21 cellular contexts compared by ENCODE assay signal in the genomic region with DNA sequence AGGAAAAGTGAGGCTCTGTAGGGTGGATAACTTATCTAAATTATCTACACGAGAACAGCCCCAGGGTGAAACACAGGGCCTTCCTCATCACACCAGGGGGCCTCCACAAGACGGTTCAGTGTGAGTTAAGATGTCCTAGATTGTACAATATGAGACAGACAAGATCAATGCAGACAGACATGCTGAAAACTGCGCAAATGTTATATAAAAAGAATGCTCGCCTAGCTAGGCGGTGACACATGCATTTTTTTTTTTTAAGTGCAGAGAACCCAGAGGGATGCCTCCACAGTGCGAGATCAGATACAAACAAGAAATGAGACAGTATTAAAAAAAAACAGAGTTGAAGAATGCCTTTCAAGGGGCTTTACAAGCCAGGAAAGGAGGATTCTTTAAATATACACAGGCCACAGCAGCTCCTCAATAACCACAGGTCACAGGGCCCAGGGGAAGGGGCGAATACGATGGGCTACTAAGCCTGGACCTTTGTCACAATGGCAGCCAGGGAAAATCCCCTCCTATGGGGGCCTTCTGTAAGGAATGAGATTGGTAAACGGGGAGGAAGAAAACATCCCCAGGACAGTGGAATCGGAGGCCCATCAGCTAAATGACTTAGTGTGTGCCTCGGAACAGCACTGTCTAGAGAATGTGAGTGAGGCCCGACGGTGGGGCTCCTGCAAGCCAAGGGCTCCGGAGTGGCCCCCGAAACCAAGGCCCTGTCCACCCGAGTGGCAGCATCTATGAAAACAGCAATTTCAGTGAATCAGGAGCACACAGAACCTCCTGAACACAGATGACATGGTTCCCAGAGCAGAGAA. TPM values are rescaled to one million over a fixed set of nuclear protein-coding genes. Genes with fewer than 3 reads are reported as not detected.
DNase-seq lines count a peak whose midpoint lies in the region; ATAC-seq lines count a peak whose summit lies in the region.
"Had no signal": no experiment of that assay in that cellular context is flagged by ENCODE, and none has a peak within 500 bp of the region (broad histone marks: within the 10 kb centered on the region; RNA-seq: fewer than 3 reads in every experiment).

No MANE protein-coding gene starts in this region.

- DNase-seq in mesenteric fat pad (ENCODE audit: low spot score): peak; percentile 65
- DNase-seq in substantia nigra (lab: John Stamatoyannopoulos, UW): no peak
- DNase-seq in naive thymus-derived CD8-positive, alpha-beta T cell: no peak
- DNase-seq in NCI-H526 (lab: John Stamatoyannopoulos, UW): no peak
- DNase-seq: activated CD4-positive, alpha-beta T cell treated with anti-CD3 and anti-CD28 coated beads, Interleukin-2, amount 10 ng/mL, durations not matched to agents 24 days and 14 days; activated CD8-positive, alpha-beta memory T cell treated with anti-CD3 and anti-CD28 coated beads, Interleukin-2, amount 10 ng/mL, durations not matched to agents 7 days and 5 days; CD4-positive, CD25-positive, alpha-beta regulatory T cell; effector memory CD4-positive, alpha-beta T cell; left lung; NCI-H1417 treated with DMSO at 0.1 percent for 48 hours; SJCRH30; T-helper 1 cell had no signal

- POLR2A ChIA-PET in naive thymus-derived CD8-positive, alpha-beta T cell (lab: Charles Lee): no interaction called here

- ATAC-seq in activated T-helper 17 cell treated with anti-CD3 and anti-CD28 coated beads, Interleukin-2, amount 50 U/mL, for 72 hours (replicated peaks): no peak
- no peak for ATAC-seq in naive thymus-derived CD8-positive, alpha-beta T cell
- no peak for ATAC-seq in GM21528 (IDR thresholded peaks at IDR 0.05; ENCODE audit: low FRiP score, unreplicated experiment)
- ATAC-seq: activated CD8-positive, alpha-beta memory T cell treated with anti-CD3 and anti-CD28 coated beads, Interleukin-2, amount 10 ng/mL, durations not matched to agents 7 days and 5 days; left lung had no signal

- peak overlapping the region; percentile 23 for H3K27ac Mint-ChIP-seq in activated T-helper 17 cell treated with anti-CD3 and anti-CD28 coated beads, Interleukin-2, amount 50 U/mL, for 72 hours
- no peak overlapping the region for H3K27ac Mint-ChIP-seq in naive thymus-derived CD8-positive, alpha-beta T cell
- H3K27ac Mint-ChIP-seq: activated CD4-positive, alpha-beta T cell treated with anti-CD3 and anti-CD28 coated beads, Interleukin-2, amount 10 ng/mL, durations not matched to agents 24 days and 14 days; activated CD8-positive, alpha-beta memory T cell treated with anti-CD3 and anti-CD28 coated beads, Interleukin-2, amount 10 ng/mL, durations not matched to agents 7 days and 5 days; activated naive CD4-positive, alpha-beta T cell treated with anti-CD3 and anti-CD28 coated beads, Interleukin-2, amount 50 U/mL, for 24 hours; activated T-helper 1 cell treated with anti-CD3 and anti-CD28 coated beads, Interleukin-12 subunit alpha, Interleukin-12 subunit beta, Interleukin-2, Interleukin-4 antibody, amounts not matched to agents 30 ng/mL and 10 ng/mL and 1 ng/mL, durations not matched to agents 14 hours and 24 hours and 36 hours had no signal

- H3K27me3 Mint-ChIP-seq in activated T-helper 17 cell treated with anti-CD3 and anti-CD28 coated beads, Interleukin-2, amount 50 U/mL, for 72 hours: no peaks in the 10 kb centered on the region
- H3K27me3 Mint-ChIP-seq in naive thymus-derived CD8-positive, alpha-beta T cell: no peaks in the 10 kb centered on the region
- H3K27me3 Mint-ChIP-seq: activated CD4-positive, alpha-beta T cell treated with anti-CD3 and anti-CD28 coated beads, Interleukin-2, amount 10 ng/mL, durations not matched to agents 24 days and 14 days; activated CD8-positive, alpha-beta memory T cell treated with anti-CD3 and anti-CD28 coated beads, Interleukin-2, amount 10 ng/mL, durations not matched to agents 7 days and 5 days; activated naive CD4-positive, alpha-beta T cell treated with anti-CD3 and anti-CD28 coated beads, Interleukin-2, amount 50 U/mL, for 24 hours; CD4-positive, CD25-positive, alpha-beta regulatory T cell had no signal

- H3K27ac ChIP-seq in cingulate gyrus (ENCODE audit: low read depth, low read length): peak overlapping the region; percentile 72
- H3K27ac ChIP-seq in substantia nigra (ENCODE audit: low read depth, low read length, poor library complexity, severe bottlenecking): peak overlapping the region; percentile 56
- H3K27ac ChIP-seq: left lung, neutrophil, PC-9, SJCRH30, suprapubic skin had no signal

- H3K36me3 Mint-ChIP-seq in activated T-helper 17 cell treated with anti-CD3 and anti-CD28 coated beads, Interleukin-2, amount 50 U/mL, for 72 hours (ENCODE audit: low read depth): peaks cover 19% of the 10 kb centered on the region
- H3K36me3 Mint-ChIP-seq in naive thymus-derived CD8-positive, alpha-beta T cell: peaks cover 0 to 32% (median 11%) of the 10 kb centered on the region in 3 donors

- peaks cover 6% of the 10 kb centered on the region for H3K4me1 Mint-ChIP-seq in activated T-helper 17 cell treated with anti-CD3 and anti-CD28 coated beads, Interleukin-2, amount 50 U/mL, for 72 hours
- H3K4me1 Mint-ChIP-seq in naive thymus-derived CD8-positive, alpha-beta T cell: peaks cover 0 to 6% (median 2%) of the 10 kb centered on the region in 4 donors
- H3K4me1 Mint-ChIP-seq: activated naive CD4-positive, alpha-beta T cell treated with anti-CD3 and anti-CD28 coated beads, Interleukin-2, amount 50 U/mL, for 24 hours had no signal

- no peaks in the 10 kb centered on the region for H3K9me3 Mint-ChIP-seq in activated T-helper 17 cell treated with anti-CD3 and anti-CD28 coated beads, Interleukin-2, amount 50 U/mL, for 72 hours
- H3K9me3 Mint-ChIP-seq in naive thymus-derived CD8-positive, alpha-beta T cell: peaks cover 0 to 2% (median 0%) of the 10 kb centered on the region in 9 donors
- H3K9me3 Mint-ChIP-seq: activated CD4-positive, alpha-beta T cell treated with anti-CD3 and anti-CD28 coated beads, Interleukin-2, amount 10 ng/mL, durations not matched to agents 24 days and 14 days; activated naive CD4-positive, alpha-beta T cell treated with anti-CD3 and anti-CD28 coated beads, Interleukin-2, amount 50 U/mL, for 24 hours; activated T-helper 1 cell treated with anti-CD3 and anti-CD28 coated beads, Interleukin-12 subunit alpha, Interleukin-12 subunit beta, Interleukin-2, Interleukin-4 antibody, amounts not matched to agents 30 ng/mL and 10 ng/mL and 1 ng/mL, durations not matched to agents 14 hours and 24 hours and 36 hours; GM23338 had no signal

- H3K4me3 Mint-ChIP-seq in activated T-helper 17 cell treated with anti-CD3 and anti-CD28 coated beads, Interleukin-2, amount 50 U/mL, for 72 hours: no peak overlapping the region
- H3K4me3 Mint-ChIP-seq in naive thymus-derived CD8-positive, alpha-beta T cell: no peak overlapping the region
- H3K4me3 Mint-ChIP-seq: activated CD4-positive, alpha-beta T cell treated with anti-CD3 and anti-CD28 coated beads, Interleukin-2, amount 10 ng/mL, durations not matched to agents 24 days and 14 days; activated CD8-positive, alpha-beta memory T cell treated with anti-CD3 and anti-CD28 coated beads, Interleukin-2, amount 10 ng/mL, durations not matched to agents 7 days and 5 days; activated naive CD4-positive, alpha-beta T cell treated with anti-CD3 and anti-CD28 coated beads, Interleukin-2, amount 50 U/mL, for 24 hours; activated T-helper 1 cell treated with anti-CD3 and anti-CD28 coated beads, Interleukin-12 subunit alpha, Interleukin-12 subunit beta, Interleukin-2, Interleukin-4 antibody, amounts not matched to agents 30 ng/mL and 10 ng/mL and 1 ng/mL, durations not matched to agents 14 hours and 24 hours and 36 hours; CD4-positive, CD25-positive, alpha-beta regulatory T cell; GM23338 had no signal

RNA-seq across cellular contexts. Expression of a gene that starts 48.9 kb away (rescaled TPM):
- 100 to 1,000 TPM in 1 of 2 donors, 10 to 100 TPM in 1; 43.8 to 102 TPM for total RNA-seq in activated T-helper 17 cell treated with anti-CD3 and anti-CD28 coated beads, Interleukin-2, amount 50 U/mL, for 72 hours
- total RNA-seq in mesenteric fat pad: 216 TPM
- total RNA-seq in naive thymus-derived CD8-positive, alpha-beta T cell: 10 to 100 TPM in 1 of 2 experiments, 1 to 10 TPM in 1; 8.5 to 10.5 TPM
- polyA plus RNA-seq in naive thymus-derived CD8-positive, alpha-beta T cell: 1 to 10 TPM; 4.0 to 9.1 (median 4.9) TPM
